ENCODE assay signal across 11 cellular contexts in genomic region chr12:108335349-108336119, GRCh38. TPM values are rescaled to one million over a fixed set of nuclear protein-coding genes. Genes with fewer than 3 reads are reported as not detected.
DNase-seq lines count a peak whose midpoint lies in the region; ATAC-seq and TF ChIP-seq lines count a peak whose summit lies in the region.
"Had no signal": no experiment of that assay in that cellular context is flagged by ENCODE, and none has a peak within 500 bp of the region (broad histone marks: within the 10 kb centered on the region; RNA-seq: fewer than 3 reads in every experiment).

No MANE protein-coding gene starts in this region.

- no peak overlapping the region for H3K4me3 ChIP-seq in transverse colon
- H3K4me3 ChIP-seq: Peyer's patch had no signal

- peaks cover 8% of the 10 kb centered on the region for H3K36me3 Mint-ChIP-seq in chondrocyte (ENCODE audit: low read depth)
- no peaks in the 10 kb centered on the region for H3K36me3 Mint-ChIP-seq in activated CD4-positive, alpha-beta T cell treated with anti-CD3 and anti-CD28 coated beads, Interleukin-2, amount 10 ng/mL, durations not matched to agents 7 days and 5 days (ENCODE audit: low read depth)

- H3K27ac ChIP-seq in transverse colon = peak overlapping the region; percentile 8 to 58 (median 40)

- peaks cover 69% of the 10 kb centered on the region for H3K4me1 Mint-ChIP-seq in chondrocyte (ENCODE audit: low read depth)
- peaks cover 29% of the 10 kb centered on the region for H3K4me1 Mint-ChIP-seq in activated CD4-positive, alpha-beta T cell treated with anti-CD3 and anti-CD28 coated beads, Interleukin-2, amount 10 ng/mL, durations not matched to agents 7 days and 5 days

- CTCF ChIA-PET in activated CD4-positive, alpha-beta T cell treated with anti-CD3 and anti-CD28 coated beads, Interleukin-2, amount 10 ng/mL, durations not matched to agents 7 days and 5 days (lab: Charles Lee) = no interaction called here

- in situ Hi-C loops in transverse colon (cut with MboI; ENCODE audit: low pct_ligation_motif_present in 1 of 4, low pct_unique_long_range_greater_than_20kb in 1 of 4, low sequenced_read_pairs in 3 of 4) = no loop called here

- intact Hi-C loops in transverse colon (cut with DNase I; ENCODE audit: low total_unique reads) = no loop called here

- ATAC-seq in HG02798 (IDR thresholded peaks at IDR 0.05; ENCODE audit: poor library complexity, unreplicated experiment) = peak; percentile 45

- POLR2A ChIA-PET in activated CD4-positive, alpha-beta T cell treated with anti-CD3 and anti-CD28 coated beads, Interleukin-2, amount 10 ng/mL, durations not matched to agents 7 days and 5 days (lab: Charles Lee) = no interaction called here

- peak; percentile 58 for DNase-seq in GM19238 (ENCODE audit: insufficient read length, low spot score)
- peak; percentile 65 for DNase-seq in NOMO-1 treated with dmso at 0.1 percent for 144 hours (lab: John Stamatoyannopoulos, UW; ENCODE audit: unreplicated experiment)
- no peak for DNase-seq in transverse colon
- no peak for DNase-seq in chondrocyte (ENCODE audit: low spot score)
- no peak for DNase-seq in activated CD4-positive, alpha-beta T cell treated with anti-CD3 and anti-CD28 coated beads, Interleukin-2, amount 10 ng/mL, durations not matched to agents 7 days and 5 days
- no peak for DNase-seq in NCI-H1436 (lab: John Stamatoyannopoulos, UW)
- DNase-seq: activated CD4-positive, CD25-positive, alpha-beta regulatory T cell treated with anti-CD3 and anti-CD28 coated beads, Interleukin-2, amount 50 U/mL, for 72 hours; EL; nucleus accumbens; Peyer's patch had no signal

- H3K4me3 Mint-ChIP-seq in chondrocyte (ENCODE audit: unreplicated experiment) = no peak overlapping the region
- H3K4me3 Mint-ChIP-seq in activated CD4-positive, alpha-beta T cell treated with anti-CD3 and anti-CD28 coated beads, Interleukin-2, amount 10 ng/mL, durations not matched to agents 7 days and 5 days = no peak overlapping the region

- no peaks in the 10 kb centered on the region for H3K9me3 ChIP-seq in transverse colon
- H3K9me3 ChIP-seq: Peyer's patch had no signal

- peaks cover 0 to 15% (median 3%) of the 10 kb centered on the region in 4 donors for H3K4me1 ChIP-seq in transverse colon
- H3K4me1 ChIP-seq: Peyer's patch had no signal

- no peaks in the 10 kb centered on the region for H3K36me3 ChIP-seq in transverse colon
- H3K36me3 ChIP-seq: Peyer's patch had no signal

- no peak overlapping the region for H3K27ac Mint-ChIP-seq in chondrocyte (ENCODE audit: unreplicated experiment)
- no peak overlapping the region for H3K27ac Mint-ChIP-seq in activated CD4-positive, alpha-beta T cell treated with anti-CD3 and anti-CD28 coated beads, Interleukin-2, amount 10 ng/mL, durations not matched to agents 7 days and 5 days

- TF ChIP-seq CTCF in transverse colon (IDR thresholded peaks at IDR 0.05) = no peak
- TF ChIP-seq CTCF in chondrocyte (IDR thresholded peaks at IDR 0.05) = no peak

- no peak for TF ChIP-seq EP300 in transverse colon (IDR thresholded peaks at IDR 0.05; ENCODE audit: low read depth)

- no peak for TF ChIP-seq POLR2A in transverse colon (IDR thresholded peaks at IDR 0.05)

- no peaks in the 10 kb centered on the region for H3K27me3 Mint-ChIP-seq in chondrocyte (ENCODE audit: low read depth)
- peaks cover 18% of the 10 kb centered on the region for H3K27me3 Mint-ChIP-seq in activated CD4-positive, alpha-beta T cell treated with anti-CD3 and anti-CD28 coated beads, Interleukin-2, amount 10 ng/mL, durations not matched to agents 7 days and 5 days

- H3K9me3 Mint-ChIP-seq in chondrocyte (ENCODE audit: low read depth) = peaks cover 5% of the 10 kb centered on the region
- peaks cover under 1% of the 10 kb centered on the region for H3K9me3 Mint-ChIP-seq in activated CD4-positive, alpha-beta T cell treated with anti-CD3 and anti-CD28 coated beads, Interleukin-2, amount 10 ng/mL, durations not matched to agents 7 days and 5 days

- peaks cover 14% of the 10 kb centered on the region for H3K27me3 ChIP-seq in transverse colon
- H3K27me3 ChIP-seq: Peyer's patch had no signal

- WGBS in transverse colon (ENCODE audit: low coverage in 1 of 2), 2 donors = 63% methylated on average over 4 of the region's 4 CpGs; no CpG with 5 or more reads in 1 of the 2 donors

RNA-seq across cellular contexts. Expression of gene CMKLR1, which starts 3.6 kb away (rescaled TPM):
- 10 to 100 TPM in 1 of 4 donors, 1 to 10 TPM in 3; 4.2 to 13.5 (median 4.5) TPM for total RNA-seq in transverse colon
- total RNA-seq in chondrocyte = 31.2 to 74.3 TPM (median 32.9 TPM) in 3 replicates
- not detected for total RNA-seq in activated CD4-positive, alpha-beta T cell treated with anti-CD3 and anti-CD28 coated beads, Interleukin-2, amount 10 ng/mL, durations not matched to agents 7 days and 5 days

Comparison
In these comparisons a context has a peak if more than half of its experiments do, and no peak if none do; other contexts are left out.
1. DNase-seq: peak in GM19238 (single experiment) and NOMO-1 treated with dmso at 0.1 percent for 144 hours (single experiment); none in transverse colon (single experiment), chondrocyte (single experiment), activated CD4-positive, alpha-beta T cell treated with anti-CD3 and anti-CD28 coated beads, Interleukin-2, amount 10 ng/mL, durations not matched to agents 7 days and 5 days (single experiment) and NCI-H1436 (single experiment).
2. RNA of gene CMKLR1, which starts 3.6 kb away (total RNA-seq): 31.2 to 74.3 TPM in chondrocyte and 4.2 to 13.5 TPM in transverse colon; not detected in activated CD4-positive, alpha-beta T cell treated with anti-CD3 and anti-CD28 coated beads, Interleukin-2, amount 10 ng/mL, durations not matched to agents 7 days and 5 days; every median in the first group is over 4 times any median in the second.